In genomic region chr12:24947541-24948451, GRCh38 we compare ENCODE assay signal across 8 cellular contexts. TPM values are rescaled to one million over a fixed set of nuclear protein-coding genes. Genes with fewer than 3 reads are reported as not detected.
DNase-seq lines count a peak whose midpoint lies in the region; ATAC-seq, FAIRE-seq and TF ChIP-seq lines count a peak whose summit lies in the region.

No MANE protein-coding gene starts in this region.

- FAIRE-seq in GM12892 (lab: Jason Lieb, UNC) (peak; percentile 36), H1 (lab: Jason Lieb, UNC) (no peak)

- H3K27me3 ChIP-seq in H1 (replicated peaks in 1 of 4; ENCODE audit: control insufficient read depth in 3 of 4, extremely low read depth in 1 of 4, insufficient read depth in 3 of 4, low read length in 3 of 4) (no peaks in the 10 kb centered on the region), ovary (no peaks in the 10 kb centered on the region)

- H3K36me3 ChIP-seq in H1 (ENCODE audit: control insufficient read depth in 2 of 4, insufficient read depth in 4 of 4, low read length in 3 of 4) (peaks cover 0 to 17% (median 1%) of the 10 kb centered on the region in 4 experiments; a peak in 1 of 8 replicates), ovary (no peaks in the 10 kb centered on the region)

- 2% methylated on average over 12 of the region's 12 CpGs; no CpG with 5 or more reads in 1 of the 2 experiments for WGBS in H1 (ENCODE audit: extremely low coverage in 1 of 2, insufficient coverage in 1 of 2, insufficient read length in 1 of 2, insufficient replicate concordance in 2 of 2, low coverage in 1 of 2, low lambda C conversion rate in 2 of 2, missing lambda C conversion rate in 1 of 2), 2 experiments
- WGBS in ovary, 3 donors = 13 to 20% (median 16%) methylated on average over 12 of the region's 12 CpGs

- H3K9ac ChIP-seq in H1 (replicated peaks in 1 of 4; ENCODE audit: extremely low read depth in 1 of 4, low read depth in 3 of 4, low read length in 3 of 4) = peak overlapping the region; percentile 91 to 98 (median 98)

- H3K27ac ChIP-seq in H1 (ENCODE audit: low read depth, low read length) = peak overlapping the region; percentile 96
- H3K27ac ChIP-seq in ovary = peak overlapping the region in 1 of 2 donors; percentile 49

- H4K8ac ChIP-seq in H1 (ENCODE audit: extremely low read depth, insufficient read depth, low read length) = peak overlapping the region; percentile 99; the same call in 1 of the 2 replicates

- peak overlapping the region; percentile 2 for H2BK120ac ChIP-seq in H1 (replicated peaks; ENCODE audit: low read depth, low read length)

- peak overlapping the region; percentile 79 for H4K5ac ChIP-seq in H1 (ENCODE audit: insufficient read length, low read depth, low read length)

- no peak for ATAC-seq in GM19463 (IDR thresholded peaks at IDR 0.05; ENCODE audit: unreplicated experiment)
- no peak for ATAC-seq in GM19351 (IDR thresholded peaks at IDR 0.05; ENCODE audit: unreplicated experiment)

- no peak overlapping the region for H2AK5ac ChIP-seq in H1 (ENCODE audit: low read depth, low read length)

- H2BK20ac ChIP-seq in H1 (ENCODE audit: low read length) = no peak overlapping the region

- TF ChIP-seq CTCF in NB4 (IDR thresholded peaks at IDR 0.05; ENCODE audit: low read depth, low read length) = no peak
- no peak for TF ChIP-seq CTCF in H1 (IDR thresholded peaks at IDR 0.05; ENCODE audit: control extremely low read depth in 1 of 3, insufficient read depth in 1 of 3, low read depth in 1 of 3, low read length in 3 of 3)
- TF ChIP-seq CTCF in ovary (IDR thresholded peaks at IDR 0.05) = no peak

- H4K91ac ChIP-seq in H1 (replicated peaks; ENCODE audit: insufficient read length, low read length) = peak overlapping the region; percentile 15

- H2BK5ac ChIP-seq in H1 (ENCODE audit: low read depth, low read length) = peak overlapping the region; percentile 99

- peak overlapping the region; percentile 99 for H3K18ac ChIP-seq in H1 (ENCODE audit: extremely low read depth, low read length)

- POLR2A ChIA-PET in H1 (lab: Charles Lee; ENCODE audit: partially characterized antibody) = interaction anchor here (0.7 to 22.8 kb wide), 32 partner anchors 8 to 1046 kb away, joined by 3 to 468 read pairs (median 4); no protein-coding TSS in a partner anchor

- no peak for TF ChIP-seq POLR2A in GM12892 (IDR thresholded peaks at IDR 0.05; ENCODE audit: low read depth, low read length)
- TF ChIP-seq POLR2A in NB4 (IDR thresholded peaks at IDR 0.05; ENCODE audit: extremely low read depth, insufficient read length) = no peak
- TF ChIP-seq POLR2A in H1 (IDR thresholded peaks at IDR 0.05; ENCODE audit: control extremely low read depth in 1 of 2, low read depth in 2 of 2, low read length in 2 of 2) = peak in 1 of 2 experiments; percentile 48; a peak in 2 of 3 replicates
- no peak for TF ChIP-seq POLR2A in ovary (IDR thresholded peaks at IDR 0.05)

- H2BK15ac ChIP-seq in H1 (ENCODE audit: low read length) = no peak overlapping the region

- H3K4me1 ChIP-seq in H1 (replicated peaks in 1 of 4; ENCODE audit: control insufficient read depth in 3 of 4, insufficient read depth in 4 of 4, low read length in 3 of 4) = peaks cover 6 to 29% (median 25%) of the 10 kb centered on the region in 4 experiments; a peak in 6 of 7 replicates
- peaks cover 5% of the 10 kb centered on the region for H3K4me1 ChIP-seq in ovary (ENCODE audit: insufficient read depth)

- intact Hi-C loops in ovary (cut with DNase I) = no loop called here

- DNase-seq in GM12892 (ENCODE audit: insufficient read length) = no peak
- DNase-seq in NB4 (ENCODE audit: low read depth) = peak; percentile 52
- no peak for DNase-seq in H1 (ENCODE audit: low read depth in 1 of 2, low spot score in 2 of 2)
- no peak for DNase-seq in ovary
- no peak for DNase-seq in stimulated activated CD8-positive, alpha-beta memory T cell treated with anti-CD3 and anti-CD28 coated beads, Interleukin-4, amount 100 ng/mL, for 48 hours
- no peak for DNase-seq in pons (ENCODE audit: low spot score)

- no peak overlapping the region for H3K23ac ChIP-seq in H1 (ENCODE audit: insufficient read length)

- H4K20me1 ChIP-seq in H1 (replicated peaks in 1 of 2; ENCODE audit: control insufficient read depth in 1 of 2, insufficient read depth in 2 of 2, low read length in 2 of 2) = no peaks in the 10 kb centered on the region

- H3K79me1 ChIP-seq in H1 (ENCODE audit: low read depth, low read length) = peaks cover 2% of the 10 kb centered on the region; the same call in 1 of the 2 replicates

- H3K4ac ChIP-seq in H1 (replicated peaks; ENCODE audit: insufficient read length, low read depth, low read length) = peak overlapping the region; percentile 98

- peak overlapping the region; percentile 71 for H3K56ac ChIP-seq in H1 (replicated peaks; ENCODE audit: insufficient read length, low read depth, low read length)

- H3K4me3 ChIP-seq in NB4 (ENCODE audit: low read depth, low read length) = peak overlapping the region; percentile 91
- peak overlapping the region; percentile 92 to 96 (median 94) for H3K4me3 ChIP-seq in H1 (ENCODE audit: extremely low read depth in 1 of 4, insufficient read depth in 2 of 4, low read depth in 3 of 4, low read length in 4 of 4)
- peak overlapping the region; percentile 54 for H3K4me3 ChIP-seq in ovary

- H2AFZ ChIP-seq in H1 (ENCODE audit: low read length) = no peak overlapping the region

- peaks cover 9 to 65% of the 10 kb centered on the region in 2 experiments for H3K79me2 ChIP-seq in H1 (ENCODE audit: control insufficient read depth in 1 of 2, insufficient read depth in 2 of 2, low read length in 2 of 2)

- peak overlapping the region; percentile 84 to 87 for H3K4me2 ChIP-seq in H1 (ENCODE audit: insufficient read depth in 1 of 2, low read depth in 2 of 2, low read length in 2 of 2)

- TF ChIP-seq EP300 in H1 (IDR thresholded peaks at IDR 0.05; ENCODE audit: borderline replicate concordance in 1 of 2, low read depth in 2 of 2, low read length in 2 of 2) = no peak
- no peak for TF ChIP-seq EP300 in ovary (IDR thresholded peaks at IDR 0.05)

- peaks cover 9% of the 10 kb centered on the region for H3K23me2 ChIP-seq in H1 (ENCODE audit: low read depth, low read length)

- CTCF ChIA-PET in H1 (lab: Charles Lee; ENCODE audit: partially characterized antibody) = interaction anchor here (1.0 to 3.3 kb wide), 3 partner anchors 13 to 23 kb away, joined by 3 to 11 read pairs (median 3); no protein-coding TSS in a partner anchor

- H3K9me3 ChIP-seq in H1 (ENCODE audit: insufficient read depth in 2 of 2, low read depth in 1 of 2, low read length in 1 of 2) (no peaks in the 10 kb centered on the region), ovary (no peaks in the 10 kb centered on the region)

- no peak overlapping the region for H3K14ac ChIP-seq in H1 (ENCODE audit: insufficient read length)

- H2BK12ac ChIP-seq in H1 (ENCODE audit: low read depth, low read length) = peak overlapping the region; percentile 99; the same call in 1 of the 2 replicates

- TF ChIP-seq RAD21 in H1 (IDR thresholded peaks at IDR 0.05 in 1 of 2, conservative IDR thresholded peaks at IDR 0.05 in 1 of 2; ENCODE audit: low read depth in 2 of 2, low read length in 2 of 2) = no peak

TF ChIP-seq in H1, 55 proteins besides CTCF, POLR2A, EP300 and RAD21:
- TF ChIP-seq MAX (IDR thresholded peaks at IDR 0.05) = no peak
- TF ChIP-seq NRF1 (IDR thresholded peaks at IDR 0.05; ENCODE audit: low read depth, low read length) = no peak

RNA-seq across cellular contexts. Expression of gene BCAT1, which starts 1.1 kb away (rescaled TPM):
- polyA plus RNA-seq in GM12892 (2012; ENCODE audit: missing spikeins) = 60.5 TPM
- 256 and 263 TPM in 2 replicates for total RNA-seq in H1 (2021; fragmentation: NEBNext Ultra II Directional; extraction: Animal tissue kit (Norgen Biotek cat#: 25700))
- polyA plus RNA-seq in H1 (2011; rRNA removed) = 16.0 and 19.7 TPM in 2 replicates
- 23.2 TPM for polyA plus RNA-seq in H1 (2011; cell fraction: cytosol; rRNA removed)
- polyA plus RNA-seq in H1 (2011; cell fraction: nucleus; rRNA removed) = 32.6 TPM
- 67.2 to 119 TPM (median 97.2 TPM) in 4 replicates for polyA plus RNA-seq in H1 (2012, experiment 1 of 2)
- 9.2 TPM for polyA plus RNA-seq in H1 (2012, experiment 2 of 2)
- 131 TPM for polyA plus RNA-seq in H1 (2013, experiment 1 of 2)
- 113 TPM for polyA plus RNA-seq in H1 (2013, experiment 2 of 2)
- polyA minus RNA-seq in H1 (2011; rRNA and poly(A)+ RNA removed) = 84.4 and 126 TPM in 2 replicates
- 64.7 TPM for polyA minus RNA-seq in H1 (2011; cell fraction: cytosol; rRNA and poly(A)+ RNA removed)
- polyA minus RNA-seq in H1 (2011; cell fraction: nucleus; rRNA and poly(A)+ RNA removed) = 186 TPM
- 100 to 1,000 TPM in 1 of 7 donors, 10 to 100 TPM in 6; 14.9 to 106 (median 36.2) TPM for total RNA-seq in ovary
- polyA plus RNA-seq in ovary = 10 to 100 TPM; 12.0 to 18.3 TPM
